ENCODE assay signal across 10 cellular contexts in genomic region chr10:70354566-70355233, GRCh38. TPM values are rescaled to one million over a fixed set of nuclear protein-coding genes. Genes with fewer than 3 reads are reported as not detected.
DNase-seq lines count a peak whose midpoint lies in the region; ATAC-seq, FAIRE-seq and TF ChIP-seq lines count a peak whose summit lies in the region.
"Had no signal": no experiment of that assay in that cellular context is flagged by ENCODE, and none has a peak within 500 bp of the region (broad histone marks: within the 10 kb centered on the region; RNA-seq: fewer than 3 reads in every experiment).

No MANE protein-coding gene starts in this region.

- CTCF ChIA-PET in HepG2 (lab: Yijun Ruan, JAX; ENCODE audit: low intra/inter-chr PET ratio, low total read pairs), result no interaction called here

- peak overlapping the region; percentile 90 for H3K27ac ChIP-seq in HepG2 (ENCODE audit: extremely low read length, insufficient read depth, low read length)
- no peak overlapping the region for H3K27ac ChIP-seq in right lobe of liver
- peak overlapping the region; percentile 18 for H3K27ac ChIP-seq in duodenal mucosa (ENCODE audit: low read depth, low read length)
- no peak overlapping the region for H3K27ac ChIP-seq in pancreas
- no peak overlapping the region for H3K27ac ChIP-seq in gastroesophageal sphincter

- POLR2A ChIA-PET in HepG2 (lab: Yijun Ruan, JAX), result interaction anchor here (1.2 to 2.6 kb wide), 2 partner anchors 9 to 31 kb away, joined by 3 to 10 read pairs; no protein-coding TSS in a partner anchor

- ATAC-seq in HepG2, result no peak
- no peak for ATAC-seq in right lobe of liver
- ATAC-seq in HG03439 (IDR thresholded peaks at IDR 0.05; ENCODE audit: unreplicated experiment), result peak; percentile 10
- no peak for ATAC-seq in pancreas
- no peak for ATAC-seq in gastroesophageal sphincter

- H3K9ac ChIP-seq in HepG2 (ENCODE audit: insufficient read depth, low read depth, low read length) (no peak overlapping the region), duodenal mucosa (ENCODE audit: low read depth in 1 of 2, low read length in 2 of 2) (no peak overlapping the region)

- H3K9me3 ChIP-seq in HepG2 (ENCODE audit: low read length) (no peaks in the 10 kb centered on the region), right lobe of liver (no peaks in the 10 kb centered on the region), duodenal mucosa (ENCODE audit: control insufficient read depth in 1 of 2, low read length in 2 of 2) (no peaks in the 10 kb centered on the region), pancreas (no peaks in the 10 kb centered on the region), gastroesophageal sphincter (no peaks in the 10 kb centered on the region)

- no peak for DNase-seq in HepG2 (ENCODE audit: low spot score)
- no peak for DNase-seq in right lobe of liver
- DNase-seq in pancreas, result no peak
- no peak for DNase-seq in stimulated activated naive CD4-positive, alpha-beta T cell treated with Interleukin-2 at 50 U/mL for 16 hours (lab: John Stamatoyannopoulos, UW)
- DNase-seq in urothelium cell line (ENCODE audit: low spot score), result no peak
- DNase-seq: activated CD4-positive, alpha-beta T cell treated with anti-CD3 and anti-CD28 coated beads, Interleukin-2, amount 50 U/mL, for 4 hours; amniotic stem cell had no signal

- H3K27me3 ChIP-seq in HepG2 (ENCODE audit: control insufficient read depth in 1 of 2, insufficient read depth in 2 of 2, low read length in 2 of 2) (no peaks in the 10 kb centered on the region), right lobe of liver (no peaks in the 10 kb centered on the region), duodenal mucosa (ENCODE audit: control insufficient read depth in 1 of 2, insufficient read depth in 2 of 2, low read length in 2 of 2) (no peaks in the 10 kb centered on the region), pancreas (no peaks in the 10 kb centered on the region), gastroesophageal sphincter (no peaks in the 10 kb centered on the region)

- in situ Hi-C loops in HepG2 (cut with HindIII; ENCODE audit: extremely low pct_ligation_motif_present, low pct_unique_long_range_greater_than_20kb), result loop anchor here (5.0 kb wide), 1 partner anchor 82 kb away; no protein-coding TSS in a partner anchor

- no peaks in the 10 kb centered on the region for H3K79me2 ChIP-seq in HepG2 (ENCODE audit: insufficient read depth, low read length)

- H2AFZ ChIP-seq in HepG2 (ENCODE audit: low read length), result no peak overlapping the region

- TF ChIP-seq POLR2A in HepG2 (IDR thresholded peaks at IDR 0.05; ENCODE audit: insufficient read depth in 1 of 2, low read depth in 2 of 2, low read length in 2 of 2) (no peak), right lobe of liver (IDR thresholded peaks at IDR 0.05) (no peak), gastroesophageal sphincter (IDR thresholded peaks at IDR 0.05) (no peak)

- H3K4me3 ChIP-seq in HepG2 (replicated peaks in 1 of 3; ENCODE audit: insufficient read depth in 1 of 3, low read depth in 2 of 3, low read length in 3 of 3), result no peak overlapping the region
- H3K4me3 ChIP-seq in right lobe of liver, result no peak overlapping the region
- H3K4me3 ChIP-seq in duodenal mucosa (ENCODE audit: low read depth in 1 of 2, low read length in 2 of 2), result peak overlapping the region in 1 of 2 donors; percentile 37
- no peak overlapping the region for H3K4me3 ChIP-seq in pancreas
- no peak overlapping the region for H3K4me3 ChIP-seq in gastroesophageal sphincter

- H3K36me3 ChIP-seq in HepG2 (replicated peaks in 1 of 2; ENCODE audit: control insufficient read depth in 1 of 2, insufficient read depth in 2 of 2, low read length in 2 of 2) (no peaks in the 10 kb centered on the region), right lobe of liver (no peaks in the 10 kb centered on the region), duodenal mucosa (ENCODE audit: control insufficient read depth in 1 of 2, insufficient read depth in 2 of 2, low read length in 2 of 2) (no peaks in the 10 kb centered on the region), pancreas (no peaks in the 10 kb centered on the region), gastroesophageal sphincter (no peaks in the 10 kb centered on the region)

- peaks cover 87% of the 10 kb centered on the region for H3K4me1 ChIP-seq in HepG2 (ENCODE audit: insufficient read depth, low read length)
- peaks cover 0 to 29% (median 8%) of the 10 kb centered on the region in 4 donors for H3K4me1 ChIP-seq in right lobe of liver
- H3K4me1 ChIP-seq in duodenal mucosa (ENCODE audit: control insufficient read depth in 1 of 2, insufficient read depth in 2 of 2, low read length in 2 of 2), result peaks cover 10 to 19% of the 10 kb centered on the region in 2 donors
- H3K4me1 ChIP-seq in pancreas, result peaks cover 0 to 6% (median 0%) of the 10 kb centered on the region in 3 donors
- peaks cover 0 to 9% (median 0%) of the 10 kb centered on the region in 3 donors for H3K4me1 ChIP-seq in gastroesophageal sphincter

- no TSS peak for BruUV-seq in HepG2 (replicated peaks; lab: Mats Ljungman, UMichigan)

- FAIRE-seq in HepG2 (lab: Jason Lieb, UNC) (no peak), pancreas (lab: Jason Lieb, UNC) (no peak), urothelium cell line (lab: Jason Lieb, UNC) (no peak)

- TF ChIP-seq RAD21 in HepG2 (CRISPR knock-in tag; IDR thresholded peaks at IDR 0.05), result no peak

- 88% methylated on average over 8 of the region's 8 CpGs for WGBS in HepG2 (ENCODE audit: low lambda C conversion rate)
- 95% methylated on average over 5 of the region's 8 CpGs for WGBS in right lobe of liver (ENCODE audit: insufficient coverage, low coverage, low lambda C conversion rate, missing lambda C conversion rate)
- 92 to 95% methylated on average over 8 of the region's 8 CpGs for WGBS in pancreas, 2 donors
- 89 to 100% methylated on average over 1 to 5 of the region's 8 CpGs for WGBS in gastroesophageal sphincter (ENCODE audit: low coverage in 1 of 2), 2 donors

- 0 out of 2 replicates have a peak overlapping the region, but pooled peaks have one; percentile 0 for H3K4me2 ChIP-seq in HepG2 (ENCODE audit: low read depth, low read length)

- intact Hi-C loops in HepG2 (cut with micrococcal nuclease; ENCODE audit: unreplicated experiment) (no loop called here), right lobe of liver (cut with DNase I) (no loop called here), pancreas (cut with DNase I) (no loop called here)

- TF ChIP-seq CTCF in HepG2 (CRISPR knock-in tag; IDR thresholded peaks at IDR 0.05), result no peak
- no peak for TF ChIP-seq CTCF in right lobe of liver (IDR thresholded peaks at IDR 0.05)
- no peak for TF ChIP-seq CTCF in pancreas (IDR thresholded peaks at IDR 0.05)
- no peak for TF ChIP-seq CTCF in gastroesophageal sphincter (IDR thresholded peaks at IDR 0.05)

- no peaks in the 10 kb centered on the region for H4K20me1 ChIP-seq in HepG2 (ENCODE audit: insufficient read depth, low read length)

- TF ChIP-seq EP300 in HepG2 (IDR thresholded peaks at IDR 0.05; ENCODE audit: low read depth in 2 of 2, low read length in 2 of 2), result no peak
- TF ChIP-seq EP300 in HepG2 (CRISPR knock-in tag; IDR thresholded peaks at IDR 0.05; ENCODE audit: borderline replicate concordance), result no peak
- TF ChIP-seq EP300 in gastroesophageal sphincter (IDR thresholded peaks at IDR 0.05), result no peak

RNA-seq across cellular contexts. Expression of gene LRRC20, which starts 27.7 kb away (rescaled TPM):
- total RNA-seq in HepG2 (2016; rRNA removed; fragmentation: Illumina TruSeq; extraction: Trizol), result 37.5 and 38.6 TPM in 2 replicates
- 7.5 and 7.6 TPM in 2 replicates for total RNA-seq in HepG2 (2016; cell fraction: cytosol; rRNA removed; fragmentation: Illumina TruSeq; extraction: Trizol; ENCODE audit: low read depth)
- 31.9 and 38.9 TPM in 2 replicates for total RNA-seq in HepG2 (2016; cell fraction: insoluble cytoplasmic fraction; rRNA removed; fragmentation: Illumina TruSeq; extraction: Trizol)
- 28.7 and 30.2 TPM in 2 replicates for total RNA-seq in HepG2 (2016; cell fraction: membrane; rRNA removed; fragmentation: Illumina TruSeq; extraction: Trizol)
- 21.0 and 21.2 TPM in 2 replicates for total RNA-seq in HepG2 (2016; cell fraction: nucleus; rRNA removed; fragmentation: Illumina TruSeq; extraction: Trizol)
- polyA plus RNA-seq in HepG2 (2011; rRNA removed), result 31.1 and 37.0 TPM in 2 replicates
- polyA plus RNA-seq in HepG2 (2011; cell fraction: cytosol; rRNA removed), result 40.7 and 41.5 TPM in 2 replicates
- polyA plus RNA-seq in HepG2 (2011; cell fraction: nucleus; rRNA removed), result 39.1 and 48.3 TPM in 2 replicates
- 20.8 and 26.7 TPM in 2 replicates for polyA plus RNA-seq in HepG2 (2012)
- polyA plus RNA-seq in HepG2 (2016; cell fraction: cytosol; fragmentation: Illumina TruSeq; extraction: Trizol; ENCODE audit: low read depth), result 6.9 and 8.4 TPM in 2 replicates
- polyA plus RNA-seq in HepG2 (2016; cell fraction: insoluble cytoplasmic fraction; fragmentation: Illumina TruSeq; extraction: Trizol; ENCODE audit: low read depth), result 39.8 and 43.5 TPM in 2 replicates
- polyA plus RNA-seq in HepG2 (2016; cell fraction: membrane; fragmentation: Illumina TruSeq; extraction: Trizol; ENCODE audit: low read depth), result 24.8 and 26.5 TPM in 2 replicates
- 43.4 and 44.0 TPM in 2 replicates for polyA plus RNA-seq in HepG2 (2016; cell fraction: nucleus; fragmentation: Illumina TruSeq; extraction: Trizol; ENCODE audit: insufficient read depth, low read depth)
- polyA minus RNA-seq in HepG2 (2011; rRNA and poly(A)+ RNA removed; ENCODE audit: low replicate concordance), result 8.9 and 35.0 TPM in 2 replicates
- 14.2 and 15.2 TPM in 2 replicates for polyA minus RNA-seq in HepG2 (2011; cell fraction: cytosol; rRNA and poly(A)+ RNA removed)
- polyA minus RNA-seq in HepG2 (2011; cell fraction: nucleus; rRNA and poly(A)+ RNA removed), result 8.6 and 11.4 TPM in 2 replicates
- total RNA-seq in right lobe of liver, result 10 to 100 TPM in 5 of 6 experiments, 1 to 10 TPM in 1; 9.6 to 22.5 (median 16.6) TPM
- total RNA-seq in pancreas, result 1 to 10 TPM; 1.3 to 3.7 (median 2.1) TPM
- 1 to 10 TPM; 1.7 to 4.3 TPM for polyA plus RNA-seq in pancreas
- 10 to 100 TPM in 2 of 4 donors, 1 to 10 TPM in 2; 7.5 to 18.8 (median 10.1) TPM for total RNA-seq in gastroesophageal sphincter

RNA-seq across cellular contexts. Expression of gene EIF4EBP2, which starts 49.2 kb away (rescaled TPM):
- total RNA-seq in HepG2 (2016; rRNA removed; fragmentation: Illumina TruSeq; extraction: Trizol), result 22.0 and 38.0 TPM in 2 replicates
- total RNA-seq in HepG2 (2016; cell fraction: cytosol; rRNA removed; fragmentation: Illumina TruSeq; extraction: Trizol; ENCODE audit: low read depth), result 17.2 and 19.6 TPM in 2 replicates
- total RNA-seq in HepG2 (2016; cell fraction: insoluble cytoplasmic fraction; rRNA removed; fragmentation: Illumina TruSeq; extraction: Trizol), result 21.9 and 34.6 TPM in 2 replicates
- total RNA-seq in HepG2 (2016; cell fraction: membrane; rRNA removed; fragmentation: Illumina TruSeq; extraction: Trizol), result 61.0 and 70.2 TPM in 2 replicates
- total RNA-seq in HepG2 (2016; cell fraction: nucleus; rRNA removed; fragmentation: Illumina TruSeq; extraction: Trizol), result 16.9 and 19.6 TPM in 2 replicates
- 15.2 and 16.9 TPM in 2 replicates for polyA plus RNA-seq in HepG2 (2011; rRNA removed)
- polyA plus RNA-seq in HepG2 (2011; cell fraction: cytosol; rRNA removed), result 11.8 and 19.5 TPM in 2 replicates
- 6.5 and 9.6 TPM in 2 replicates for polyA plus RNA-seq in HepG2 (2011; cell fraction: nucleus; rRNA removed)
- polyA plus RNA-seq in HepG2 (2012), result 30.8 and 39.1 TPM in 2 replicates
- 64.7 and 66.1 TPM in 2 replicates for polyA plus RNA-seq in HepG2 (2016; cell fraction: cytosol; fragmentation: Illumina TruSeq; extraction: Trizol; ENCODE audit: low read depth)
- polyA plus RNA-seq in HepG2 (2016; cell fraction: insoluble cytoplasmic fraction; fragmentation: Illumina TruSeq; extraction: Trizol; ENCODE audit: low read depth), result 46.1 and 53.1 TPM in 2 replicates
- 111 and 131 TPM in 2 replicates for polyA plus RNA-seq in HepG2 (2016; cell fraction: membrane; fragmentation: Illumina TruSeq; extraction: Trizol; ENCODE audit: low read depth)
- polyA plus RNA-seq in HepG2 (2016; cell fraction: nucleus; fragmentation: Illumina TruSeq; extraction: Trizol; ENCODE audit: insufficient read depth, low read depth), result 25.2 TPM in 2 replicates
- 19.1 and 27.4 TPM in 2 replicates for polyA minus RNA-seq in HepG2 (2011; rRNA and poly(A)+ RNA removed; ENCODE audit: low replicate concordance)
- polyA minus RNA-seq in HepG2 (2011; cell fraction: cytosol; rRNA and poly(A)+ RNA removed), result 18.4 and 23.2 TPM in 2 replicates
- 15.6 and 18.5 TPM in 2 replicates for polyA minus RNA-seq in HepG2 (2011; cell fraction: nucleus; rRNA and poly(A)+ RNA removed)
- 10 to 100 TPM; 21.0 to 80.8 (median 56.7) TPM for total RNA-seq in right lobe of liver
- 10 to 100 TPM; 28.7 to 43.5 (median 35.1) TPM for total RNA-seq in pancreas
- polyA plus RNA-seq in pancreas, result 10 to 100 TPM; 12.5 to 16.0 TPM
- 10 to 100 TPM; 83.8 to 93.7 (median 90.6) TPM for total RNA-seq in gastroesophageal sphincter

Comparison
In these comparisons a context has a peak if more than half of its experiments do, and no peak if none do; other contexts are left out.
1. H3K27ac ChIP-seq: peak in HepG2 (single experiment) and duodenal mucosa (single experiment); none in right lobe of liver (0 of 3), pancreas (0 of 4) and gastroesophageal sphincter (0 of 4).